In the genomic region with DNA sequence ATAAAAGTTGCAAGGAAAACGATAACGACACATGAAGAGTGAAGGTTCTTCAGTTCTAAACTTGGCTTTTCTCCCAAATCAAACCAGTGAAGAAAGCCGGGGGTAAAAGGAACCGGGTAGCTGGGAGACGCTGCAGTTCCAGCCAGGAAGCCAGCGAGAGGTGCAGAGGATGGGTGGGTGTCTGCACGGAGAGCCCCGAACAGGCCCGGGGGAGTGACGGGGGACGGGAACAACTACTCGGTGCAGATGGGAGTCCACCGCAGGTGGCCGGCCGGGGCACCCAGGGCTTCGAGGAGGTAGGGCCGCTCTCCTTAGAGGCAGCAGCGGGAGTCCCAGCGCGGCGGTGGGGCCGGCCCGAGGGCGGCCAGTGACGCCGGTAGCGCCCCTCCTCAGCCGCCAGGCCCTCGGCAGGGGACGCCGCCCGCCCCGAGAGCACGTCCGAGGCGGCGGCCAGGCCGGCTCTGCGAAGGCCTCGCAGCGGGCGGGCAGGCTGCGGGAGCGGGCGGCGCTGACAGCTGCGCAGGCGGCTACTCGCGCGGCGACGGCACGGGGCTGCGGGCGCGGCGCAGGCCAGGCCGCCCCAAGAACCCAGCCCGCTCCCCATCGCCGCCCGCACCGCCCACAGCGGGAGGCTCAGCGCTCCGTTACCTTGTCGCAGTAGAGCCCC, we compare ENCODE assay signal across 8 cellular contexts. TPM values are rescaled to one million over a fixed set of nuclear protein-coding genes. Genes with fewer than 3 reads are reported as not detected.
DNase-seq lines count a peak whose midpoint lies in the region; ATAC-seq and TF ChIP-seq lines count a peak whose summit lies in the region.

No MANE protein-coding gene starts in this region.

- DNase-seq in OCI-LY7 (ENCODE audit: low spot score) = peak; percentile 62
- DNase-seq in activated naive CD4-positive, alpha-beta T cell treated with anti-CD3 and anti-CD28 coated beads, Interleukin-2, amount 50 U/mL, for 16 hours = peak; percentile 39
- DNase-seq in left ventricle myocardium inferior = peak; percentile 54
- peak; percentile 86 for DNase-seq in posterior vena cava (ENCODE audit: low spot score)
- DNase-seq in GM20000 (ENCODE audit: low spot score) = no peak

- peak overlapping the region; percentile 100 for H3K4me2 ChIP-seq in OCI-LY7 (ENCODE audit: low read length)

- CTCF ChIA-PET in OCI-LY7 (lab: Charles Lee; ENCODE audit: unreplicated experiment) = no interaction called here

- H3K4me3 ChIP-seq in ACC112 (ENCODE audit: low read depth, low read length) (peak overlapping the region; percentile 94), OCI-LY7 (ENCODE audit: low read depth, low read length, poor library complexity, severe bottlenecking) (peak overlapping the region; percentile 92), left ventricle myocardium inferior (peak overlapping the region; percentile 82)

- no peaks in the 10 kb centered on the region for H3K9me2 ChIP-seq in OCI-LY7 (ENCODE audit: insufficient read depth, low read length)

- H3K36me3 ChIP-seq in ACC112 (ENCODE audit: insufficient read depth, low read length) = no peaks in the 10 kb centered on the region
- H3K36me3 ChIP-seq in OCI-LY7 (ENCODE audit: insufficient read depth, low read length) = peaks cover 14% of the 10 kb centered on the region; the same call in 1 of the 2 replicates
- H3K36me3 ChIP-seq in left ventricle myocardium inferior = no peaks in the 10 kb centered on the region

- TF ChIP-seq CTCF in OCI-LY7 (conservative IDR thresholded peaks at IDR 0.05; ENCODE audit: low read length) = 0 out of 2 replicates have a peak, but pooled peaks have one; percentile 12
- no peak for TF ChIP-seq CTCF in left ventricle myocardium inferior (IDR thresholded peaks at IDR 0.05; ENCODE audit: borderline replicate concordance)
- TF ChIP-seq CTCF in GM20000 (IDR thresholded peaks at IDR 0.05; ENCODE audit: extremely low read depth, missing control alignments) = no peak

- H3K27ac ChIP-seq in ACC112 (ENCODE audit: low read depth, low read length) (peak overlapping the region; percentile 78), OCI-LY7 (ENCODE audit: low read depth, low read length, poor library complexity, severe bottlenecking) (peak overlapping the region; percentile 68), left ventricle myocardium inferior (replicated peaks) (peak overlapping the region; percentile 99)

- ATAC-seq in GM18519 (IDR thresholded peaks at IDR 0.05; ENCODE audit: low FRiP score, unreplicated experiment) (peak; percentile 38), HG03045 (IDR thresholded peaks at IDR 0.05; ENCODE audit: unreplicated experiment) (peak; percentile 51)

- no peaks in the 10 kb centered on the region; the same call in 1 of the 2 replicates for H4K20me1 ChIP-seq in OCI-LY7 (ENCODE audit: insufficient read depth, low read length)

- H2AFZ ChIP-seq in ACC112 (ENCODE audit: low read length, unreplicated experiment) = peak overlapping the region; percentile 71
- peak overlapping the region; percentile 70 for H2AFZ ChIP-seq in OCI-LY7 (ENCODE audit: low read length)

- no peaks in the 10 kb centered on the region for H3K9me3 ChIP-seq in OCI-LY7 (ENCODE audit: low read length)
- no peaks in the 10 kb centered on the region for H3K9me3 ChIP-seq in left ventricle myocardium inferior (replicated peaks)

- no TSS peak for BruUV-seq in OCI-LY7 (replicated peaks; lab: Mats Ljungman, UMichigan)

- intact Hi-C loops in OCI-LY7 (cut with micrococcal nuclease; ENCODE audit: unreplicated experiment) (loop anchor here (1.0 to 10.0 kb wide), 6 partner anchors 27 to 652 kb away; partner anchors contain the start of genes CPEB2, FAM200B and TAPT1), left ventricle myocardium inferior (cut with micrococcal nuclease) (no loop called here), posterior vena cava (cut with DNase I) (no loop called here)

- H3K4me1 ChIP-seq in ACC112 (ENCODE audit: control insufficient read depth, insufficient read depth, low read length, unreplicated experiment) = peaks cover 37% of the 10 kb centered on the region
- H3K4me1 ChIP-seq in OCI-LY7 (ENCODE audit: insufficient read depth, low read length, poor library complexity, severe bottlenecking) = peaks cover 52% of the 10 kb centered on the region
- peaks cover 59% of the 10 kb centered on the region for H3K4me1 ChIP-seq in left ventricle myocardium inferior

- no peaks in the 10 kb centered on the region for H3K27me3 ChIP-seq in ACC112 (ENCODE audit: insufficient read depth, low read length)
- no peaks in the 10 kb centered on the region for H3K27me3 ChIP-seq in left ventricle myocardium inferior (ENCODE audit: low read depth)

- H3K79me2 ChIP-seq in ACC112 (ENCODE audit: control insufficient read depth, insufficient read depth, low read length, unreplicated experiment) = peaks cover 55% of the 10 kb centered on the region
- peaks cover 49% of the 10 kb centered on the region for H3K79me2 ChIP-seq in OCI-LY7 (ENCODE audit: insufficient read depth, low read depth, low read length)

- POLR2A ChIA-PET in OCI-LY7 (lab: Charles Lee) = interaction anchor here (0.6 to 7.1 kb wide), 12 partner anchors 11 to 457 kb away, joined by 3 to 67 read pairs (median 4); partner anchors contain the start of gene FAM200B

RNA-seq across cellular contexts. Expression of gene FBXL5, which starts 0.5 kb away (rescaled TPM):
- 73.9 and 102 TPM in 2 replicates for total RNA-seq in OCI-LY7 (2014; rRNA removed; shearing (Covaris generic))
- total RNA-seq in OCI-LY7 (2022) (43.5 and 50.5 TPM in 2 replicates), left ventricle myocardium inferior (91.6 TPM), posterior vena cava (100 to 1,000 TPM; 104 to 122 TPM)

RNA-seq across cellular contexts. Expression of gene FAM200B, which starts 26.9 kb away (rescaled TPM):
- total RNA-seq in OCI-LY7 (2014; rRNA removed; shearing (Covaris generic)) = 11.0 and 11.5 TPM in 2 replicates
- total RNA-seq in OCI-LY7 (2022) (25.0 and 31.7 TPM in 2 replicates), left ventricle myocardium inferior (29.1 TPM), posterior vena cava (10 to 100 TPM; 30.4 to 36.8 TPM)

RNA-seq across cellular contexts. Expression of gene BST1, which starts 48.2 kb away (rescaled TPM):
- 0.50 and 0.67 TPM in 2 replicates for total RNA-seq in OCI-LY7 (2014; rRNA removed; shearing (Covaris generic))
- total RNA-seq in OCI-LY7 (2022) (0.21 TPM in 1 of 2 replicates, not detected in the other), left ventricle myocardium inferior (2.7 TPM), posterior vena cava (10 to 100 TPM; 19.3 to 26.2 TPM)
